In genomic region chr6:27178860-27179259, GRCh38 we compare ENCODE assay signal across 1 cellular context.
TF ChIP-seq lines count a peak whose summit lies in the region.

No MANE protein-coding gene starts in this region.

TF ChIP-seq in GM23338, 12 proteins besides CTCF, POLR2A, EP300 and RAD21 (continued from another document):
- TF ChIP-seq REST (IDR thresholded peaks at IDR 0.05; ENCODE audit: unreplicated experiment) (no peak), POLR2AphosphoS5 (IDR thresholded peaks at IDR 0.05; ENCODE audit: low read depth) (no peak), ETS1 (IDR thresholded peaks at IDR 0.05) (no peak)
